In genomic region chr14:103231376-103232019, GRCh38 we compare ENCODE assay signal across 27 cellular contexts.
"Had no signal": no experiment of that assay in that cellular context is flagged by ENCODE, and none has a peak within 500 bp of the region (broad histone marks: within the 10 kb centered on the region; RNA-seq: fewer than 3 reads in every experiment).

No MANE protein-coding gene starts in this region.

- H3K36me3 Mint-ChIP-seq: activated naive CD4-positive, alpha-beta T cell treated with anti-CD3 and anti-CD28 coated beads, Interleukin-2, amount 10 ng/mL, durations not matched to agents 7 days and 5 days; activated naive CD8-positive, alpha-beta T cell treated with anti-CD3 and anti-CD28 coated beads, Interleukin-2, amount 10 ng/mL, durations not matched to agents 7 days and 5 days; T-cell had no signal

- H3K4me3 ChIP-seq: ascending aorta, body of pancreas, MG63, Peyer's patch had no signal

- H3K27ac ChIP-seq: ascending aorta, body of pancreas, Peyer's patch had no signal

- H3K4me1 ChIP-seq: body of pancreas had no signal

- H3K9me3 ChIP-seq: ascending aorta, body of pancreas, MG63, Peyer's patch had no signal

- ATAC-seq: activated CD4-positive, alpha-beta T cell treated with anti-CD3 and anti-CD28 coated beads for 36 hours; T-cell had no signal

- H3K9me3 Mint-ChIP-seq: activated CD4-positive, alpha-beta memory T cell treated with anti-CD3 and anti-CD28 coated beads, Interleukin-2, amount 10 ng/mL, durations not matched to agents 7 days and 5 days; activated naive CD4-positive, alpha-beta T cell treated with anti-CD3 and anti-CD28 coated beads, Interleukin-2, amount 10 ng/mL, durations not matched to agents 7 days and 5 days; activated naive CD8-positive, alpha-beta T cell treated with anti-CD3 and anti-CD28 coated beads, Interleukin-2, amount 10 ng/mL, durations not matched to agents 7 days and 5 days; activated T-helper 2 cell treated with anti-CD3 and anti-CD28 coated beads, Interferon-gamma antibody, Interleukin-2, Interleukin-4, amounts not matched to agents 10 μg/mL and 5 μg/mL and 100 μg/mL, durations not matched to agents 14 hours and 24 hours and 36 hours; central memory CD8-positive, alpha-beta T cell had no signal

- H3K27me3 ChIP-seq: ascending aorta, body of pancreas, MG63, Peyer's patch had no signal

- H3K36me3 ChIP-seq: ascending aorta, MG63, Peyer's patch had no signal

- H3K4me3 Mint-ChIP-seq: activated CD4-positive, alpha-beta memory T cell treated with anti-CD3 and anti-CD28 coated beads, Interleukin-2, amount 10 ng/mL, durations not matched to agents 7 days and 5 days; activated CD4-positive, alpha-beta T cell treated with anti-CD3 and anti-CD28 coated beads for 36 hours; activated naive CD4-positive, alpha-beta T cell treated with anti-CD3 and anti-CD28 coated beads, Interleukin-2, amount 10 ng/mL, durations not matched to agents 7 days and 5 days; activated naive CD8-positive, alpha-beta T cell treated with anti-CD3 and anti-CD28 coated beads, Interleukin-2, amount 10 ng/mL, durations not matched to agents 7 days and 5 days; central memory CD8-positive, alpha-beta T cell; T-cell had no signal

- H3K4me1 Mint-ChIP-seq: activated CD4-positive, alpha-beta memory T cell treated with anti-CD3 and anti-CD28 coated beads, Interleukin-2, amount 10 ng/mL, durations not matched to agents 7 days and 5 days; activated CD4-positive, alpha-beta T cell treated with anti-CD3 and anti-CD28 coated beads for 36 hours; activated naive CD4-positive, alpha-beta T cell treated with anti-CD3 and anti-CD28 coated beads, Interleukin-2, amount 10 ng/mL, durations not matched to agents 7 days and 5 days; activated naive CD8-positive, alpha-beta T cell treated with anti-CD3 and anti-CD28 coated beads, Interleukin-2, amount 10 ng/mL, durations not matched to agents 7 days and 5 days; central memory CD8-positive, alpha-beta T cell; T-cell had no signal

- H3K27ac Mint-ChIP-seq: activated CD4-positive, alpha-beta memory T cell treated with anti-CD3 and anti-CD28 coated beads, Interleukin-2, amount 10 ng/mL, durations not matched to agents 7 days and 5 days; activated CD4-positive, alpha-beta T cell treated with anti-CD3 and anti-CD28 coated beads for 36 hours; activated naive CD4-positive, alpha-beta T cell treated with anti-CD3 and anti-CD28 coated beads, Interleukin-2, amount 10 ng/mL, durations not matched to agents 7 days and 5 days; activated naive CD8-positive, alpha-beta T cell treated with anti-CD3 and anti-CD28 coated beads, Interleukin-2, amount 10 ng/mL, durations not matched to agents 7 days and 5 days; activated T-helper 2 cell treated with anti-CD3 and anti-CD28 coated beads, Interferon-gamma antibody, Interleukin-2, Interleukin-4, amounts not matched to agents 10 μg/mL and 5 μg/mL and 100 μg/mL, durations not matched to agents 14 hours and 24 hours and 36 hours; T-cell had no signal

- DNase-seq: activated CD4-positive, alpha-beta memory T cell treated with anti-CD3 and anti-CD28 coated beads, Interleukin-2, amount 10 ng/mL, durations not matched to agents 7 days and 5 days; activated CD4-positive, alpha-beta T cell treated with anti-CD3 and anti-CD28 coated beads for 36 hours; activated CD4-positive, alpha-beta T cell treated with anti-CD3 and anti-CD28 coated beads, Interleukin-2, amount 50 U/mL, for 1 hour; activated CD4-positive, CD25-positive, alpha-beta regulatory T cell; activated gamma-delta T cell treated with Interleukin-2 at 50 U/mL for 16 hours; activated naive CD4-positive, alpha-beta T cell treated with anti-CD3 and anti-CD28 coated beads, Interleukin-2, amount 10 ng/mL, durations not matched to agents 7 days and 5 days; activated naive CD8-positive, alpha-beta T cell treated with anti-CD3 and anti-CD28 coated beads, Interleukin-2, amount 10 ng/mL, durations not matched to agents 7 days and 5 days; activated T-cell treated with anti-CD3 and anti-CD28 coated beads for 4 hours; activated T-cell treated with anti-CD3 and anti-CD28 coated beads, Interleukin-2, amount 50 U/mL, for 48 hours; body of pancreas; MG63; MV-4-11; NCI-H1092 treated with DMSO at 0.1 percent for 48 hours; NCI-H1417 treated with DMSO at 0.1 percent for 48 hours; NCI-H1694; NCI-H2029; NCI-H526 treated with DMSO at 0.1 percent for 48 hours; NCI-H82; OCI-M1; Peyer's patch; SHP77 treated with DMSO at 0.1 percent for 48 hours; T-cell; T-helper 2 cell; T1000 had no signal
